In genomic region chr19:55473613-55474012, GRCh38 we compare ENCODE assay signal across 14 cellular contexts. TPM values are rescaled to one million over a fixed set of nuclear protein-coding genes. Genes with fewer than 3 reads are reported as not detected.
DNase-seq lines count a peak whose midpoint lies in the region; FAIRE-seq and TF ChIP-seq lines count a peak whose summit lies in the region.
"Had no signal": no experiment of that assay in that cellular context is flagged by ENCODE, and none has a peak within 500 bp of the region (broad histone marks: within the 10 kb centered on the region; RNA-seq: fewer than 3 reads in every experiment).

No MANE protein-coding gene starts in this region.

- in situ Hi-C loops in GM13976 (cut with MboI; ENCODE audit: low sequenced_read_pairs, unreplicated experiment) = no loop called here

- no peak for FAIRE-seq in GM12892 (lab: Jason Lieb, UNC)

- peak; percentile 53 for DNase-seq in HK-2 (ENCODE audit: unreplicated experiment)
- peak; percentile 60 for DNase-seq in astrocyte of the hippocampus (ENCODE audit: low read depth, low spot score)
- DNase-seq in renal cortical epithelial cell (ENCODE audit: low read depth) = peak; percentile 68
- DNase-seq in GM13976 (ENCODE audit: low spot score) = no peak
- DNase-seq in activated CD4-positive, alpha-beta T cell treated with anti-CD3 and anti-CD28 coated beads, Interleukin-2, amount 50 U/mL, for 1 hour = no peak
- DNase-seq in GM12892 (ENCODE audit: insufficient read length) = no peak
- DNase-seq: amniotic stem cell; CD8-positive, alpha-beta T cell; NCI-H1105; NCI-H524 treated with DMSO at 0.1 percent for 48 hours; SIG-M5; stimulated activated CD4-positive, alpha-beta T cell treated with anti-CD3 and anti-CD28 coated beads, Interleukin-4, amount 100 ng/mL, for 1 hour had no signal

- no peak for TF ChIP-seq POLR2A in GM12892 (IDR thresholded peaks at IDR 0.05; ENCODE audit: low read depth, low read length)

- TF ChIP-seq CTCF in GM13976 (IDR thresholded peaks at IDR 0.05; ENCODE audit: borderline replicate concordance, control extremely low read depth, extremely low read depth, insufficient read depth, missing control alignments) = no peak

RNA-seq across cellular contexts. Expression of gene ZNF628, which starts 2.8 kb away (rescaled TPM):
- 3.5 and 6.0 TPM in 2 replicates for total RNA-seq in renal cortical epithelial cell
- 0.13 TPM for polyA plus RNA-seq in GM12892 (2012; ENCODE audit: missing spikeins)

RNA-seq across cellular contexts. Expression of gene C19orf85, which starts 9.1 kb away (rescaled TPM):
- total RNA-seq in renal cortical epithelial cell = not detected in 2 replicates
- polyA plus RNA-seq in GM12892 (2012; ENCODE audit: missing spikeins) = not detected
- total RNA-seq: CD8-positive, alpha-beta T cell; liver; omental fat pad had no signal
- polyA plus RNA-seq: liver had no signal

RNA-seq across cellular contexts. Expression of gene NAT14, which starts 11.4 kb away (rescaled TPM):
- total RNA-seq in renal cortical epithelial cell = 21.2 and 39.4 TPM in 2 replicates
- 12.0 TPM for polyA plus RNA-seq in GM12892 (2012; ENCODE audit: missing spikeins)

RNA-seq across cellular contexts. Expression of gene ISOC2, which starts 12.2 kb away (rescaled TPM):
- total RNA-seq in renal cortical epithelial cell = 64.3 and 69.8 TPM in 2 replicates
- 22.7 TPM for polyA plus RNA-seq in GM12892 (2012; ENCODE audit: missing spikeins)

RNA-seq across cellular contexts. Expression of gene SSC5D, which starts 14.6 kb away (rescaled TPM):
- 5.0 and 69.4 TPM in 2 replicates for total RNA-seq in renal cortical epithelial cell
- polyA plus RNA-seq in GM12892 (2012; ENCODE audit: missing spikeins) = 0.08 TPM

Comparison
In these comparisons a context has a peak if more than half of its experiments do, and no peak if none do; other contexts are left out.
1. DNase-seq: peak in HK-2 (single experiment), astrocyte of the hippocampus (single experiment) and renal cortical epithelial cell (single experiment); none in GM13976 (single experiment), activated CD4-positive, alpha-beta T cell treated with anti-CD3 and anti-CD28 coated beads, Interleukin-2, amount 50 U/mL, for 1 hour (single experiment) and GM12892 (single experiment).